10 cellular contexts compared by ENCODE assay signal in the genomic region with DNA sequence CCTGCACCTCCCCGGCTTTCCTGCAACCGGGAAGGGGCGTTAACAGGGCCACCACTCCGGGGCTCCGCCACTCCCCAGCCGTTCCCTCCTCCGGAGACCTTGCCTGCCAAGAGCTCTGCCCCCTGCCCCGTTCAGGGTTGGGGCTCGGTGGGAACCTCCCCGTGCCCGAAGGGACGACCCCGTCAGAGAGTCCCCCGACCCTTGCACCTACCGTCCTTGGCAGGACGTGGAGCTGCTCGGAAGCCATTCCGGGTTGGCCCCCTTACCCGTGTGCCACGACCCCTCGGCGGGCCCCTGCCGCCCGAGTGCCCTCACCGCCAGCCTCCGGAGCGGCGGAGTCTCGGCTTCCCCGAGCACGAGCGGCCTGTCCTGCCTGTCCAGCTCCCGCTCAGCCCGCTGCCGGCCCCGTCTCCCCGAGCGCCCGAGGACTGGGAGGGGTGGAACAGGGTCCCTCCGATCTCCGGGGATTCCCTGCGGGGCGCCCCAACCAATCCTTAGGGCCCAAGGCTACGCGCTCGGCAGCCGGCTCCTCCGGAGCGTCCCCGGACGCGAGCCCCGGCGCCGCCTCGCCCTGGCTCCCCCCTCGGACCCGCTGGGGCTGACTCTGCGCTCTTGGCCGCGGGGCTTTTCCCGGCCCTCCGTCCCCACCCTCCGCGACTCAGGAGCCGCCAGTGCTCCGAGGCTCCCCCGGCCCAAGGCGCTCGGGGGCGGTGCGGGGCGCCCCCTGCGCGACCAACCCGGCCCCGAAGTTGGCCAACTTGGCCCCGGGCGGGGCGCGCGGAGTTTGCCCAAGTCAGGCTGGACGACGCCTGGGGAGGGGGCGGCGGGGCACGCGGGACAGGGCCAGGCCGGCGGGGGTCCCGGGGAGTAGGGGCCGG. TPM values are rescaled to one million over a fixed set of nuclear protein-coding genes. Genes with fewer than 3 reads are reported as not detected.
DNase-seq lines count a peak whose midpoint lies in the region; ATAC-seq, FAIRE-seq and TF ChIP-seq lines count a peak whose summit lies in the region.
"Had no signal": no experiment of that assay in that cellular context is flagged by ENCODE, and none has a peak within 500 bp of the region (broad histone marks: within the 10 kb centered on the region; RNA-seq: fewer than 3 reads in every experiment).

No MANE protein-coding gene starts in this region.

- no peaks in the 10 kb centered on the region for H3K79me2 ChIP-seq in H9 (ENCODE audit: insufficient read depth, low read length)

- no peak overlapping the region for H3K23ac ChIP-seq in H9 (ENCODE audit: insufficient read length, low read depth, low read length)

- H3K4me3 ChIP-seq in brain microvascular endothelial cell (ENCODE audit: low read depth, low read length): peak overlapping the region; percentile 63
- peak overlapping the region in 1 of 2 donors; percentile 39 for H3K4me3 ChIP-seq in kidney (ENCODE audit: low read length in 2 of 2)
- peak overlapping the region; percentile 34 to 73 (median 51) for H3K4me3 ChIP-seq in spleen

- H2BK20ac ChIP-seq in H9 (ENCODE audit: low read depth, low read length, poor library complexity, severe bottlenecking): no peak overlapping the region

- H3K4me1 Mint-ChIP-seq in H9: peaks cover 16 to 18% of the 10 kb centered on the region in 2 experiments
- H3K4me1 Mint-ChIP-seq in activated naive CD4-positive, alpha-beta T cell treated with anti-CD3 and anti-CD28 coated beads for 36 hours (ENCODE audit: low read depth): peaks cover 4% of the 10 kb centered on the region

- no peak overlapping the region for H2AK5ac ChIP-seq in H9 (ENCODE audit: insufficient read length, low read length)

- no peak for FAIRE-seq in kidney (lab: Jason Lieb, UNC)

- TF ChIP-seq CTCF in H9 (conservative IDR thresholded peaks at IDR 0.05) (peak; percentile 5; the same call in 1 of the 3 replicates), brain microvascular endothelial cell (IDR thresholded peaks at IDR 0.05; ENCODE audit: low read depth, low read length, missing control alignments) (no peak), kidney (IDR thresholded peaks at IDR 0.05; ENCODE audit: borderline replicate concordance, extremely low read depth, insufficient read depth) (no peak), spleen (IDR thresholded peaks at IDR 0.05 in 8 of 11, conservative IDR thresholded peaks at IDR 0.05 in 3 of 11) (peak in 4 of 11 experiments; percentile 1 to 13 (median 6))

- peaks cover 0 to 2% (median 0%) of the 10 kb centered on the region in 3 experiments; a peak in 2 of 7 replicates for H3K36me3 Mint-ChIP-seq in H9 (ENCODE audit: insufficient read depth in 1 of 3, low read depth in 3 of 3)
- H3K36me3 Mint-ChIP-seq in activated naive CD4-positive, alpha-beta T cell treated with anti-CD3 and anti-CD28 coated beads for 36 hours (ENCODE audit: low read depth): no peaks in the 10 kb centered on the region

- intact Hi-C loops in kidney (cut with DNase I) (no loop called here), spleen (cut with DNase I; ENCODE audit: low total_unique reads) (no loop called here)
- intact Hi-C loops in activated naive CD4-positive, alpha-beta T cell treated with anti-CD3 and anti-CD28 coated beads for 36 hours (cut with micrococcal nuclease): loop anchor here (10.0 kb wide), 1 partner anchor 180 kb away; no protein-coding TSS in a partner anchor

- H2AFZ ChIP-seq in H9 (ENCODE audit: low read length): no peak overlapping the region

- H3K4me1 ChIP-seq in H9 (ENCODE audit: insufficient read depth, low read length) (peaks cover 3% of the 10 kb centered on the region; the same call in 1 of the 2 replicates), kidney (ENCODE audit: control insufficient read depth in 1 of 2, insufficient read depth in 1 of 2, low read depth in 1 of 2, low read length in 2 of 2) (peaks cover 0 to 7% of the 10 kb centered on the region in 2 donors), spleen (peaks cover 8 to 53% (median 33%) of the 10 kb centered on the region in 6 donors)

- no peak overlapping the region for H3K27ac ChIP-seq in H9 (ENCODE audit: insufficient read length, low read depth, low read length)
- H3K27ac ChIP-seq in brain microvascular endothelial cell: peak overlapping the region; percentile 48
- H3K27ac ChIP-seq in kidney (ENCODE audit: low read depth in 2 of 2, low read length in 2 of 2): no peak overlapping the region
- peak overlapping the region; percentile 21 to 88 (median 70) for H3K27ac ChIP-seq in spleen

- no peaks in the 10 kb centered on the region; a peak in 1 of 5 replicates for H3K9me3 Mint-ChIP-seq in H9
- H3K9me3 Mint-ChIP-seq in activated naive CD4-positive, alpha-beta T cell treated with anti-CD3 and anti-CD28 coated beads for 36 hours: no peaks in the 10 kb centered on the region

- no peak overlapping the region for H2BK120ac ChIP-seq in H9 (ENCODE audit: low read depth, low read length, poor library complexity, severe bottlenecking)

- CTCF ChIA-PET in activated naive CD4-positive, alpha-beta T cell treated with anti-CD3 and anti-CD28 coated beads for 36 hours (lab: Charles Lee): no interaction called here

- no peak overlapping the region for H4K8ac ChIP-seq in H9 (replicated peaks; ENCODE audit: insufficient read length, low read depth, low read length)

- no peak for TF ChIP-seq POLR2A in spleen (IDR thresholded peaks at IDR 0.05)

- H3K14ac ChIP-seq in H9 (ENCODE audit: insufficient read depth, low read length): no peak overlapping the region

- no peak overlapping the region for H3K56ac ChIP-seq in H9 (ENCODE audit: insufficient read length, low read depth, low read length)

- peaks cover 78% of the 10 kb centered on the region for H3K27me3 Mint-ChIP-seq in H9 (ENCODE audit: low read depth)
- H3K27me3 Mint-ChIP-seq in activated naive CD4-positive, alpha-beta T cell treated with anti-CD3 and anti-CD28 coated beads for 36 hours (ENCODE audit: low read depth): peaks cover 50% of the 10 kb centered on the region

- in situ Hi-C loops in brain microvascular endothelial cell (cut with HindIII; ENCODE audit: low pct_ligation_motif_present, low sequenced_read_pairs): no loop called here

- DNase-seq in H9: no peak
- DNase-seq in brain microvascular endothelial cell: no peak
- DNase-seq in kidney: peak; percentile 80
- DNase-seq in spleen: peak; percentile 73
- DNase-seq in LoVo (ENCODE audit: low spot score): no peak
- DNase-seq in inferior parietal cortex (ENCODE audit: extremely low spot score): no peak
- no peak for DNase-seq in activated naive CD4-positive, alpha-beta T cell treated with anti-CD3 and anti-CD28 coated beads for 36 hours
- DNase-seq: cortex of kidney, Karpas-422 had no signal

- no peaks in the 10 kb centered on the region for H3K36me3 ChIP-seq in brain microvascular endothelial cell (replicated peaks)
- no peaks in the 10 kb centered on the region for H3K36me3 ChIP-seq in kidney (ENCODE audit: control insufficient read depth in 1 of 2, insufficient read depth in 2 of 2, low read length in 2 of 2)
- H3K36me3 ChIP-seq in spleen: peaks cover 0 to 16% (median 0%) of the 10 kb centered on the region in 6 donors

- no peak overlapping the region for H3K18ac ChIP-seq in H9 (ENCODE audit: insufficient read length, low read depth, low read length)

- peaks cover 8% of the 10 kb centered on the region for H4K20me1 ChIP-seq in H9 (ENCODE audit: control insufficient read depth, insufficient read depth, insufficient read length)

- H2BK12ac ChIP-seq in H9 (ENCODE audit: insufficient read length, low read depth, low read length): no peak overlapping the region

- H3T11ph ChIP-seq in H9 (ENCODE audit: low read length): no peak overlapping the region

- no peak overlapping the region for H2BK15ac ChIP-seq in H9 (ENCODE audit: low read depth, low read length)

- peaks cover 23% of the 10 kb centered on the region for H3K23me2 ChIP-seq in H9 (ENCODE audit: insufficient read length, low read depth, low read length, poor library complexity, severe bottlenecking)

- H3K4me2 ChIP-seq in H9 (ENCODE audit: insufficient read depth, insufficient read length, low read length): peak overlapping the region; percentile 67

- H3K27ac Mint-ChIP-seq in H9: no peak overlapping the region
- no peak overlapping the region for H3K27ac Mint-ChIP-seq in activated naive CD4-positive, alpha-beta T cell treated with anti-CD3 and anti-CD28 coated beads for 36 hours

- H4K5ac ChIP-seq in H9 (ENCODE audit: insufficient read length, low read depth, low read length): no peak overlapping the region

- WGBS in H9 (ENCODE audit: extremely low coverage, insufficient read length, low lambda C conversion rate): no CpG with 5 or more reads among the region's 92 CpGs
- 0 to 2% (median 2%) methylated on average over 8 to 92 of the region's 92 CpGs for WGBS in spleen, 5 donors

- H2BK5ac ChIP-seq in H9 (ENCODE audit: insufficient read length, low read length): no peak overlapping the region

- ATAC-seq in HG03520 (IDR thresholded peaks at IDR 0.05; ENCODE audit: unreplicated experiment): no peak

- H3K4ac ChIP-seq in H9 (ENCODE audit: low read depth, low read length): no peak overlapping the region

- H3K9me3 ChIP-seq in H9 (ENCODE audit: control insufficient read depth, low read depth, low read length): no peaks in the 10 kb centered on the region
- H3K9me3 ChIP-seq in kidney (ENCODE audit: control insufficient read depth in 1 of 2, low read length in 2 of 2): no peaks in the 10 kb centered on the region
- H3K9me3 ChIP-seq in spleen: no peaks in the 10 kb centered on the region

- no peak overlapping the region for H4K91ac ChIP-seq in H9 (ENCODE audit: insufficient read length, low read depth, low read length)

- H3K27me3 ChIP-seq in H9 (ENCODE audit: insufficient read depth, low read length): peaks cover 23% of the 10 kb centered on the region; the same call in 1 of the 2 replicates
- H3K27me3 ChIP-seq in brain microvascular endothelial cell (replicated peaks): no peaks in the 10 kb centered on the region
- H3K27me3 ChIP-seq in spleen (replicated peaks in 1 of 7): peaks cover 0 to 100% (median 43%) of the 10 kb centered on the region in 7 donors

- peak overlapping the region; percentile 64 to 89 for H3K4me3 Mint-ChIP-seq in H9
- no peak overlapping the region for H3K4me3 Mint-ChIP-seq in activated naive CD4-positive, alpha-beta T cell treated with anti-CD3 and anti-CD28 coated beads for 36 hours

- H3K9ac ChIP-seq in H9 (ENCODE audit: extremely low read depth, insufficient read length, low read length): no peak overlapping the region
- H3K9ac ChIP-seq in kidney (ENCODE audit: low read length in 2 of 2): no peak overlapping the region

- no peaks in the 10 kb centered on the region for H3K79me1 ChIP-seq in H9 (ENCODE audit: insufficient read depth, low read depth, low read length, poor library complexity, severe bottlenecking)

RNA-seq across cellular contexts. Expression of a gene that starts 0.7 kb away (rescaled TPM):
- total RNA-seq in H9 (2021): 5.4 and 5.9 TPM in 2 replicates
- total RNA-seq in kidney: 13.6 TPM
- polyA plus RNA-seq in kidney (ENCODE audit: insufficient read depth, low read depth, low replicate concordance): 2.0 TPM
- total RNA-seq in spleen: 100 to 1,000 TPM in 1 of 7 donors, 10 to 100 TPM in 6; 44.0 to 101 (median 64.5) TPM
- polyA plus RNA-seq in spleen: 10 to 100 TPM in 1 of 3 donors, 1 to 10 TPM in 2; 4.0 to 16.8 (median 4.4) TPM
- total RNA-seq in activated naive CD4-positive, alpha-beta T cell treated with anti-CD3 and anti-CD28 coated beads for 36 hours: not detected

Comparison
In these comparisons a context has a peak if more than half of its experiments do, and no peak if none do; other contexts are left out.
1. DNase-seq: peak in kidney (single experiment) and spleen (single experiment); none in H9 (single experiment), brain microvascular endothelial cell (single experiment), LoVo (single experiment), inferior parietal cortex (single experiment) and activated naive CD4-positive, alpha-beta T cell treated with anti-CD3 and anti-CD28 coated beads for 36 hours (single experiment).
2. H3K27ac ChIP-seq: peak in brain microvascular endothelial cell (single experiment) and spleen (8 of 8); none in H9 (single experiment) and kidney (0 of 2).